In genomic region chr12:116629451-116629850, GRCh38 we compare ENCODE assay signal across 20 cellular contexts.
"Had no signal": no experiment of that assay in that cellular context is flagged by ENCODE, and none has a peak within 500 bp of the region (broad histone marks: within the 10 kb centered on the region; RNA-seq: fewer than 3 reads in every experiment).

No MANE protein-coding gene starts in this region.

- H3K4me1 Mint-ChIP-seq: immature natural killer cell; stimulated activated naive CD8-positive, alpha-beta T cell treated with anti-CD3 and anti-CD28 coated beads, Interleukin-15, amount 100 ng/mL, for 72 hours had no signal

- H3K9me3 ChIP-seq: esophagus muscularis mucosa, left ventricle myocardium inferior, lower lobe of right lung, psoas muscle, right lobe of liver had no signal

- H3K27ac ChIP-seq: epithelial cell of prostate, esophagus muscularis mucosa, left ventricle myocardium inferior, lower lobe of right lung, parathyroid adenoma, psoas muscle, right lobe of liver, skin epidermis had no signal

- H3K4me3 ChIP-seq: esophagus muscularis mucosa, left ventricle myocardium inferior, lower lobe of right lung, psoas muscle, right lobe of liver, skin epidermis had no signal

- H3K27me3 ChIP-seq: right lobe of liver had no signal

- ATAC-seq: lower lobe of right lung; stimulated activated naive B cell treated with anti-CD40 and anti-IgM and Interleukin-4, amounts not matched to agents 10 μg/mL and 1 μg/mL and 100 μg/mL, for 72 hours; stimulated activated naive CD8-positive, alpha-beta T cell treated with anti-CD3 and anti-CD28 coated beads, Interleukin-15, amount 100 ng/mL, for 72 hours had no signal

- H3K27ac Mint-ChIP-seq: immature natural killer cell; memory B cell; stimulated activated naive B cell treated with anti-CD40 and anti-IgM and Interleukin-4, amounts not matched to agents 10 μg/mL and 1 μg/mL and 100 μg/mL, for 72 hours; stimulated activated naive CD8-positive, alpha-beta T cell treated with anti-CD3 and anti-CD28 coated beads, Interleukin-15, amount 100 ng/mL, for 72 hours had no signal

- H3K36me3 Mint-ChIP-seq: immature natural killer cell; naive B cell; stimulated activated naive B cell treated with anti-CD40 and anti-IgM and Interleukin-4, amounts not matched to agents 10 μg/mL and 1 μg/mL and 100 μg/mL, for 72 hours had no signal

- H3K9ac ChIP-seq: parathyroid adenoma had no signal

- H3K36me3 ChIP-seq: esophagus muscularis mucosa, left ventricle myocardium inferior, lower lobe of right lung, right lobe of liver had no signal

- H3K9me3 Mint-ChIP-seq: immature natural killer cell; memory B cell; naive B cell; nephron progenitor cell; stimulated activated naive B cell treated with anti-CD40 and anti-IgM and Interleukin-4, amounts not matched to agents 10 μg/mL and 1 μg/mL and 100 μg/mL, for 72 hours; stimulated activated naive CD8-positive, alpha-beta T cell treated with anti-CD3 and anti-CD28 coated beads, Interleukin-15, amount 100 ng/mL, for 72 hours had no signal

- H3K4me3 Mint-ChIP-seq: immature natural killer cell; memory B cell; naive B cell; nephron progenitor cell; stimulated activated naive B cell treated with anti-CD40 and anti-IgM and Interleukin-4, amounts not matched to agents 10 μg/mL and 1 μg/mL and 100 μg/mL, for 72 hours; stimulated activated naive CD8-positive, alpha-beta T cell treated with anti-CD3 and anti-CD28 coated beads, Interleukin-15, amount 100 ng/mL, for 72 hours had no signal

- H3K4me1 ChIP-seq: esophagus muscularis mucosa, lower lobe of right lung, parathyroid adenoma, psoas muscle had no signal

- DNase-seq: effector memory CD4-positive, alpha-beta T cell; immature natural killer cell; left ventricle myocardium inferior; lower lobe of right lung; midbrain; naive B cell; nephron progenitor cell; retina; right lobe of liver; stimulated activated CD4-positive, alpha-beta T cell treated with anti-CD3 and anti-CD28 coated beads, Interleukin-2, amount 100 ng/mL, for 24 hours; stimulated activated CD4-positive, alpha-beta T cell treated with anti-CD3 and anti-CD28 coated beads, Interleukin-4, amount 100 ng/mL, for 4 hours; stimulated activated naive B cell treated with anti-CD40 and anti-IgM and Interleukin-4, amounts not matched to agents 10 μg/mL and 1 μg/mL and 100 μg/mL, for 72 hours; stimulated activated naive CD8-positive, alpha-beta T cell treated with anti-CD3 and anti-CD28 coated beads, Interleukin-15, amount 100 ng/mL, for 72 hours; trophoblast cell had no signal
